8 cellular contexts compared by ENCODE assay signal in the genomic region with DNA sequence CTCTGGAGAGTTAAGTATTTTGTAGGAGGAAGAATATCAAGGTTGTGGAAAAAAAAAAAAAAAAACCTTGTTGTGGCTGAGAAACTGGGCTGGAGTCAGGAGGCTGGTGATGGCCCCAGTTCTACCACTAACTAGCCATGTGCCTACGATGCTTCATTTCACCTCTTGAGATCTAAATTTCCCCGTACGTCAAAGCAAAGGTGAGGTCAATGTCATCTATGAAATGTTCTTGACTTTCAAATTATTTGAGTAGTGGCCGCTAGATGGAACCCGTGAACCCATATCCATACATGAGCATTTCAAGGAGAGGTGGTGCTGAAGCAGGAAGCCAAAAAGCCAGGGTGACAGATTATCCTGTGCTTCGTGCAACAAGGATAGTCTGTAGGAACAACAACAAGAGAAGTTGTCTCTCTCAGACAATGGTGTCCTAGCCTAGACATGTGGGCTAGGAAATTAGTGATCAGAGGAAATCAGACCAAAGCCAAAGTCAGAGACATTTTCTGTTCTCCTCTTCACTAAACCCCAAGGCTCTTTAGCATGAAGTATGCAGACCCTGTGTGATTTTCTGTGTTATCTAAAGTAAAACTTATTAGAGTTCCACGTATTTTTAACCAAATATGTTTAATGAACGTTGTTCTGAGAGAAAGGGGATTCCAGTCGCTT.
DNase-seq lines count a peak whose midpoint lies in the region; ATAC-seq and TF ChIP-seq lines count a peak whose summit lies in the region.

No MANE protein-coding gene starts in this region.

- no peak overlapping the region for H3K27ac Mint-ChIP-seq in CD14-positive monocyte
- peak overlapping the region; percentile 1 for H3K27ac Mint-ChIP-seq in activated CD4-positive, alpha-beta T cell treated with anti-CD3 and anti-CD28 coated beads, Interleukin-2, amount 10 ng/mL, durations not matched to agents 7 days and 5 days
- no peak overlapping the region for H3K27ac Mint-ChIP-seq in nephron progenitor cell

- TF ChIP-seq CTCF in CD14-positive monocyte (IDR thresholded peaks at IDR 0.05) (peak; percentile 78), nephron progenitor cell (IDR thresholded peaks at IDR 0.05) (peak; percentile 47)

- H3K9me3 Mint-ChIP-seq in CD14-positive monocyte (no peaks in the 10 kb centered on the region), nephron progenitor cell (no peaks in the 10 kb centered on the region)
- no peaks in the 10 kb centered on the region for H3K9me3 Mint-ChIP-seq in activated CD4-positive, alpha-beta T cell treated with anti-CD3 and anti-CD28 coated beads, Interleukin-2, amount 10 ng/mL, durations not matched to agents 7 days and 5 days

- CTCF ChIA-PET in activated CD4-positive, alpha-beta T cell treated with anti-CD3 and anti-CD28 coated beads, Interleukin-2, amount 10 ng/mL, durations not matched to agents 7 days and 5 days (lab: Charles Lee): interaction anchor here (0.9 to 1.9 kb wide), 2 partner anchors 8 to 479 kb away, joined by 4 read pairs; no protein-coding TSS in a partner anchor

- peaks cover 14% of the 10 kb centered on the region for H3K4me1 Mint-ChIP-seq in CD14-positive monocyte
- peaks cover 28% of the 10 kb centered on the region for H3K4me1 Mint-ChIP-seq in activated CD4-positive, alpha-beta T cell treated with anti-CD3 and anti-CD28 coated beads, Interleukin-2, amount 10 ng/mL, durations not matched to agents 7 days and 5 days
- peaks cover 4% of the 10 kb centered on the region for H3K4me1 Mint-ChIP-seq in nephron progenitor cell

- peaks cover 0 to 2% (median 2%) of the 10 kb centered on the region in 3 donors for H3K27me3 Mint-ChIP-seq in CD14-positive monocyte (ENCODE audit: low read depth in 3 of 3)
- H3K27me3 Mint-ChIP-seq in activated CD4-positive, alpha-beta T cell treated with anti-CD3 and anti-CD28 coated beads, Interleukin-2, amount 10 ng/mL, durations not matched to agents 7 days and 5 days: peaks cover 5% of the 10 kb centered on the region
- H3K27me3 Mint-ChIP-seq in nephron progenitor cell (ENCODE audit: low read depth, poor library complexity): peaks cover 20% of the 10 kb centered on the region

- H3K4me3 Mint-ChIP-seq in CD14-positive monocyte (no peak overlapping the region), nephron progenitor cell (no peak overlapping the region)
- H3K4me3 Mint-ChIP-seq in activated CD4-positive, alpha-beta T cell treated with anti-CD3 and anti-CD28 coated beads, Interleukin-2, amount 10 ng/mL, durations not matched to agents 7 days and 5 days: no peak overlapping the region

- H3K36me3 Mint-ChIP-seq in CD14-positive monocyte (no peaks in the 10 kb centered on the region), nephron progenitor cell (ENCODE audit: low read depth) (no peaks in the 10 kb centered on the region)
- H3K36me3 Mint-ChIP-seq in activated CD4-positive, alpha-beta T cell treated with anti-CD3 and anti-CD28 coated beads, Interleukin-2, amount 10 ng/mL, durations not matched to agents 7 days and 5 days (ENCODE audit: low read depth): no peaks in the 10 kb centered on the region

- intact Hi-C loops in CD14-positive monocyte (cut with micrococcal nuclease): loop anchor here (5.0 to 10.0 kb wide), 2 partner anchors 481 to 773 kb away; no protein-coding TSS in a partner anchor

- POLR2A ChIA-PET in activated CD4-positive, alpha-beta T cell treated with anti-CD3 and anti-CD28 coated beads, Interleukin-2, amount 10 ng/mL, durations not matched to agents 7 days and 5 days (lab: Charles Lee): no interaction called here

- DNase-seq in CD14-positive monocyte (ENCODE audit: low spot score) (no peak), NCI-H524 treated with DMSO at 0.1 percent for 48 hours (lab: John Stamatoyannopoulos, UW) (peak; percentile 14), nephron progenitor cell (peak; percentile 49)
- DNase-seq in activated CD4-positive, alpha-beta T cell treated with anti-CD3 and anti-CD28 coated beads, Interleukin-2, amount 10 ng/mL, durations not matched to agents 7 days and 5 days: peak; percentile 80

- peak; percentile 64 for ATAC-seq in GM18858 (IDR thresholded peaks at IDR 0.05; ENCODE audit: unreplicated experiment)
- ATAC-seq in HG03432 (IDR thresholded peaks at IDR 0.05; ENCODE audit: unreplicated experiment): peak; percentile 80
- peak; percentile 73 for ATAC-seq in esophagus mucosa
- no peak for ATAC-seq in GM21526 (IDR thresholded peaks at IDR 0.05; ENCODE audit: low FRiP score, unreplicated experiment)
